15 cellular contexts compared by ENCODE assay signal in genomic region chr13:63092461-63092860, GRCh38.
DNase-seq lines count a peak whose midpoint lies in the region; ATAC-seq and TF ChIP-seq lines count a peak whose summit lies in the region.
"Had no signal": no experiment of that assay in that cellular context is flagged by ENCODE, and none has a peak within 500 bp of the region (broad histone marks: within the 10 kb centered on the region; RNA-seq: fewer than 3 reads in every experiment).

No MANE protein-coding gene starts in this region.

- H3K27ac ChIP-seq in IMR-90 (ENCODE audit: insufficient read depth, low read length) (no peak overlapping the region), mesendoderm (ENCODE audit: low read depth, low read length) (no peak overlapping the region)
- H3K27ac ChIP-seq: BLaER1 treated with 17β-estradiol and CSF1 and Interleukin-3, amounts not matched to agents 10 nM and 100 nM had no signal

- H2BK5ac ChIP-seq in IMR-90 (ENCODE audit: low read depth, low read length, poor library complexity, severe bottlenecking) (no peak overlapping the region), mesendoderm (ENCODE audit: low read length) (no peak overlapping the region)

- no peak overlapping the region for H3K56ac ChIP-seq in IMR-90 (ENCODE audit: extremely low read depth, insufficient read depth, low read length)
- no peak overlapping the region for H3K56ac ChIP-seq in mesendoderm (ENCODE audit: low read length)

- no peak for TF ChIP-seq POLR2A in IMR-90 (IDR thresholded peaks at IDR 0.05; ENCODE audit: low read depth, low read length)

- H3K27ac Mint-ChIP-seq in stimulated activated memory B cell treated with anti-CD40 and anti-IgM and Interleukin-4, amounts not matched to agents 10 μg/mL and 1 μg/mL and 100 μg/mL, for 72 hours = no peak overlapping the region
- no peak overlapping the region for H3K27ac Mint-ChIP-seq in endothelial cell (ENCODE audit: unreplicated experiment)
- H3K27ac Mint-ChIP-seq in stimulated activated effector memory CD8-positive, alpha-beta T cell treated with anti-CD3 and anti-CD28 coated beads, Interleukin-12 subunit alpha, Interleukin-12 subunit beta, amount 100 ng/mL, for 72 hours = no peak overlapping the region
- H3K27ac Mint-ChIP-seq: B cell; CD8-positive, alpha-beta T cell; H9 had no signal

- no peak overlapping the region for H2AK9ac ChIP-seq in IMR-90 (replicated peaks; ENCODE audit: low read depth, low read length, poor library complexity)

- dilution Hi-C loops in IMR-90 (cut with HindIII; ENCODE audit: low sequenced_read_pairs, unreplicated experiment) = no loop called here

- ATAC-seq in IMR-90 (ENCODE audit: low read depth) = no peak
- no peak for ATAC-seq in stimulated activated memory B cell treated with anti-CD40 and anti-IgM and Interleukin-4, amounts not matched to agents 10 μg/mL and 1 μg/mL and 100 μg/mL, for 72 hours
- ATAC-seq in stimulated activated effector memory CD8-positive, alpha-beta T cell treated with anti-CD3 and anti-CD28 coated beads, Interleukin-12 subunit alpha, Interleukin-12 subunit beta, amount 100 ng/mL, for 72 hours = no peak
- ATAC-seq: CD8-positive, alpha-beta T cell; GM12878 had no signal

- H3K36me3 ChIP-seq in IMR-90 (ENCODE audit: control insufficient read depth, insufficient read depth, low read length) (no peaks in the 10 kb centered on the region), mesendoderm (ENCODE audit: control insufficient read depth, insufficient read depth, low read length) (no peaks in the 10 kb centered on the region)
- H3K36me3 ChIP-seq: BLaER1 treated with 17β-estradiol and CSF1 and Interleukin-3, amounts not matched to agents 10 nM and 100 nM had no signal

- DNase-seq in IMR-90 (peak; percentile 53), amniotic epithelial cell (ENCODE audit: low read depth) (peak; percentile 14), astrocyte of the spinal cord (ENCODE audit: low read depth, low spot score) (peak; percentile 49), mesendoderm (peak; percentile 22), T-helper 1 cell (no peak), endothelial cell (ENCODE audit: low spot score) (no peak)
- no peak for DNase-seq in stimulated activated effector memory CD8-positive, alpha-beta T cell treated with anti-CD3 and anti-CD28 coated beads, Interleukin-12 subunit alpha, Interleukin-12 subunit beta, amount 100 ng/mL, for 72 hours (ENCODE audit: low spot score in 2 of 2)
- DNase-seq: Calu3; CD8-positive, alpha-beta T cell; DMS79 treated with DMSO at 0.1 percent for 48 hours; H9 had no signal

- H3K4me2 ChIP-seq in IMR-90 (ENCODE audit: low read depth, low read length) (peak overlapping the region; percentile 69; the same call in 1 of the 2 replicates), mesendoderm (ENCODE audit: low read length) (no peak overlapping the region)
- H3K4me2 ChIP-seq: BLaER1 treated with 17β-estradiol and CSF1 and Interleukin-3, amounts not matched to agents 10 nM and 100 nM had no signal

- H3K79me2 ChIP-seq in mesendoderm (ENCODE audit: control insufficient read depth, insufficient read depth, low read length) = no peaks in the 10 kb centered on the region

- H4K5ac ChIP-seq in IMR-90 (ENCODE audit: low read depth, low read length) = no peak overlapping the region
- no peak overlapping the region for H4K5ac ChIP-seq in mesendoderm (ENCODE audit: low read length)

- no CpG with 5 or more reads among the region's 1 CpG for WGBS in IMR-90 (ENCODE audit: extremely low coverage in 2 of 2, insufficient read length in 1 of 2), 2 experiments
- WGBS in mesendoderm (ENCODE audit: extremely low coverage, insufficient coverage, low lambda C conversion rate) = no CpG with 5 or more reads among the region's 1 CpG

- H3K4me1 ChIP-seq in IMR-90 (ENCODE audit: control insufficient read depth, insufficient read depth, low read length) (0 out of 2 replicates have a peak, but pooled peaks cover 2% of the 10 kb centered on the region), mesendoderm (ENCODE audit: control insufficient read depth, low read depth, low read length) (no peaks in the 10 kb centered on the region)
- H3K4me1 ChIP-seq: BLaER1 treated with 17β-estradiol and CSF1 and Interleukin-3, amounts not matched to agents 10 nM and 100 nM had no signal

- H3K4me3 ChIP-seq in IMR-90 (ENCODE audit: insufficient read depth, low read depth, low read length) (no peak overlapping the region), astrocyte of the spinal cord (ENCODE audit: low read depth, low read length) (no peak overlapping the region), mesendoderm (ENCODE audit: low read length) (no peak overlapping the region)
- H3K4me3 ChIP-seq: BLaER1 treated with 17β-estradiol and CSF1 and Interleukin-3, amounts not matched to agents 10 nM and 100 nM; GM12878 had no signal

- H3K79me1 ChIP-seq in IMR-90 (ENCODE audit: low read depth in 1 of 2, low read length in 2 of 2) (no peaks in the 10 kb centered on the region), mesendoderm (ENCODE audit: low read length) (no peaks in the 10 kb centered on the region)

- no peak overlapping the region for H2BK20ac ChIP-seq in IMR-90 (ENCODE audit: low read depth, low read length)

- POLR2A ChIA-PET in IMR-90 (lab: Charles Lee; ENCODE audit: unreplicated experiment) = no interaction called here

- no peak overlapping the region for H2AFZ ChIP-seq in IMR-90 (replicated peaks; ENCODE audit: low read length, poor library complexity)

- no peak overlapping the region for H2AK5ac ChIP-seq in IMR-90 (ENCODE audit: low read depth, low read length)
- H2AK5ac ChIP-seq in mesendoderm (ENCODE audit: low read length) = no peak overlapping the region

- H3K9ac ChIP-seq in IMR-90 (ENCODE audit: low read depth, low read length) = no peak overlapping the region
- no peak overlapping the region for H3K9ac ChIP-seq in mesendoderm (ENCODE audit: low read length)
- H3K9ac ChIP-seq: BLaER1 treated with 17β-estradiol and CSF1 and Interleukin-3, amounts not matched to agents 10 nM and 100 nM had no signal

- H2BK120ac ChIP-seq in IMR-90 (ENCODE audit: low read depth, low read length) (no peak overlapping the region), mesendoderm (ENCODE audit: low read depth, low read length) (no peak overlapping the region)

- no peaks in the 10 kb centered on the region for H3K36me3 Mint-ChIP-seq in stimulated activated memory B cell treated with anti-CD40 and anti-IgM and Interleukin-4, amounts not matched to agents 10 μg/mL and 1 μg/mL and 100 μg/mL, for 72 hours
- H3K36me3 Mint-ChIP-seq in endothelial cell (ENCODE audit: low read depth, unreplicated experiment) = no peaks in the 10 kb centered on the region
- no peaks in the 10 kb centered on the region for H3K36me3 Mint-ChIP-seq in stimulated activated effector memory CD8-positive, alpha-beta T cell treated with anti-CD3 and anti-CD28 coated beads, Interleukin-12 subunit alpha, Interleukin-12 subunit beta, amount 100 ng/mL, for 72 hours
- H3K36me3 Mint-ChIP-seq: CD8-positive, alpha-beta T cell had no signal

- no peak overlapping the region for H3K4me3 Mint-ChIP-seq in stimulated activated memory B cell treated with anti-CD40 and anti-IgM and Interleukin-4, amounts not matched to agents 10 μg/mL and 1 μg/mL and 100 μg/mL, for 72 hours
- no peak overlapping the region for H3K4me3 Mint-ChIP-seq in endothelial cell (ENCODE audit: unreplicated experiment)
- no peak overlapping the region for H3K4me3 Mint-ChIP-seq in stimulated activated effector memory CD8-positive, alpha-beta T cell treated with anti-CD3 and anti-CD28 coated beads, Interleukin-12 subunit alpha, Interleukin-12 subunit beta, amount 100 ng/mL, for 72 hours
- H3K4me3 Mint-ChIP-seq: B cell; CD8-positive, alpha-beta T cell; H9 had no signal

- no peak for TF ChIP-seq CTCF in IMR-90 (conservative IDR thresholded peaks at IDR 0.05; ENCODE audit: low read depth, low read length)
- TF ChIP-seq CTCF in astrocyte of the spinal cord (IDR thresholded peaks at IDR 0.05; ENCODE audit: low read depth, low read length) = no peak
- no peak for TF ChIP-seq CTCF in endothelial cell (IDR thresholded peaks at IDR 0.05; ENCODE audit: unreplicated experiment)

- H3K23ac ChIP-seq in IMR-90 (ENCODE audit: low read depth, low read length) (no peak overlapping the region), mesendoderm (ENCODE audit: low read length) (no peak overlapping the region)

- no peak overlapping the region for H3K14ac ChIP-seq in IMR-90 (replicated peaks; ENCODE audit: low read depth, low read length)

- H3K9me1 ChIP-seq in IMR-90 (ENCODE audit: insufficient read depth, low read length) = no peaks in the 10 kb centered on the region

- no peak overlapping the region for H4K91ac ChIP-seq in IMR-90 (ENCODE audit: insufficient read depth, low read depth, low read length)

- H3K4ac ChIP-seq in IMR-90 (ENCODE audit: low read depth, low read length) (no peak overlapping the region), mesendoderm (ENCODE audit: low read depth, low read length) (no peak overlapping the region)

- no peaks in the 10 kb centered on the region for H4K20me1 ChIP-seq in IMR-90 (ENCODE audit: insufficient read depth, low read length)
- H4K20me1 ChIP-seq: BLaER1 treated with 17β-estradiol and CSF1 and Interleukin-3, amounts not matched to agents 10 nM and 100 nM had no signal

- no TSS peak for BruUV-seq in IMR-90 (replicated peaks; lab: Mats Ljungman, UMichigan)

- CTCF ChIA-PET in IMR-90 (lab: Yijun Ruan, JAX) = interaction anchor here (0.6 kb wide), 1 partner anchor 1059 kb away, joined by 4 read pairs; no protein-coding TSS in a partner anchor

- in situ Hi-C loops in IMR-90 (cut with MboI; ENCODE audit: low sequenced_read_pairs) = no loop called here
- in situ Hi-C loops in astrocyte of the spinal cord (cut with HindIII; ENCODE audit: low sequenced_read_pairs) = no loop called here

- H3K27me3 Mint-ChIP-seq in stimulated activated memory B cell treated with anti-CD40 and anti-IgM and Interleukin-4, amounts not matched to agents 10 μg/mL and 1 μg/mL and 100 μg/mL, for 72 hours = no peaks in the 10 kb centered on the region
- H3K27me3 Mint-ChIP-seq in endothelial cell (ENCODE audit: unreplicated experiment) = no peaks in the 10 kb centered on the region
- H3K27me3 Mint-ChIP-seq: B cell had no signal

- H3K4me1 Mint-ChIP-seq in stimulated activated memory B cell treated with anti-CD40 and anti-IgM and Interleukin-4, amounts not matched to agents 10 μg/mL and 1 μg/mL and 100 μg/mL, for 72 hours = no peaks in the 10 kb centered on the region
- H3K4me1 Mint-ChIP-seq in endothelial cell (ENCODE audit: unreplicated experiment) = no peaks in the 10 kb centered on the region
- no peaks in the 10 kb centered on the region for H3K4me1 Mint-ChIP-seq in stimulated activated effector memory CD8-positive, alpha-beta T cell treated with anti-CD3 and anti-CD28 coated beads, Interleukin-12 subunit alpha, Interleukin-12 subunit beta, amount 100 ng/mL, for 72 hours
- H3K4me1 Mint-ChIP-seq: B cell had no signal

- H3K27me3 ChIP-seq in IMR-90 (ENCODE audit: control insufficient read depth, insufficient read depth, low read length) (no peaks in the 10 kb centered on the region), mesendoderm (ENCODE audit: insufficient read depth, low read length, poor library complexity) (no peaks in the 10 kb centered on the region)
- H3K27me3 ChIP-seq: BLaER1 treated with 17β-estradiol and CSF1 and Interleukin-3, amounts not matched to agents 10 nM and 100 nM had no signal

- H2BK15ac ChIP-seq in IMR-90 (ENCODE audit: low read depth, low read length) (no peak overlapping the region), mesendoderm (replicated peaks; ENCODE audit: low read depth) (no peak overlapping the region)

- H3K18ac ChIP-seq in IMR-90 (ENCODE audit: low read depth, low read length) (no peak overlapping the region), mesendoderm (ENCODE audit: low read length) (no peak overlapping the region)

- peaks cover 4% of the 10 kb centered on the region for H3K9me3 Mint-ChIP-seq in stimulated activated memory B cell treated with anti-CD40 and anti-IgM and Interleukin-4, amounts not matched to agents 10 μg/mL and 1 μg/mL and 100 μg/mL, for 72 hours
- H3K9me3 Mint-ChIP-seq in endothelial cell (ENCODE audit: unreplicated experiment) = no peaks in the 10 kb centered on the region
- peaks cover 7% of the 10 kb centered on the region for H3K9me3 Mint-ChIP-seq in stimulated activated effector memory CD8-positive, alpha-beta T cell treated with anti-CD3 and anti-CD28 coated beads, Interleukin-12 subunit alpha, Interleukin-12 subunit beta, amount 100 ng/mL, for 72 hours
- H3K9me3 Mint-ChIP-seq: H9 had no signal

- no peak overlapping the region for H4K8ac ChIP-seq in IMR-90 (ENCODE audit: low read depth in 2 of 2, low read length in 2 of 2)
- no peak overlapping the region for H4K8ac ChIP-seq in mesendoderm (ENCODE audit: low read depth, low read length)

- intact Hi-C loops in IMR-90 (cut with micrococcal nuclease) = no loop called here

- no peak for TF ChIP-seq RAD21 in IMR-90 (IDR thresholded peaks at IDR 0.05; ENCODE audit: low read length)

- H3K9me3 ChIP-seq in IMR-90 (ENCODE audit: control insufficient read depth, insufficient read depth, low read length) = no peaks in the 10 kb centered on the region
- H3K9me3 ChIP-seq: BLaER1 treated with 17β-estradiol and CSF1 and Interleukin-3, amounts not matched to agents 10 nM and 100 nM had no signal

Comparison
In these comparisons a context has a peak if more than half of its experiments do, and no peak if none do; other contexts are left out.
1. DNase-seq: peak in IMR-90 (single experiment), amniotic epithelial cell (single experiment), astrocyte of the spinal cord (single experiment) and mesendoderm (single experiment); none in T-helper 1 cell (0 of 5), endothelial cell (single experiment) and stimulated activated effector memory CD8-positive, alpha-beta T cell treated with anti-CD3 and anti-CD28 coated beads, Interleukin-12 subunit alpha, Interleukin-12 subunit beta, amount 100 ng/mL, for 72 hours (0 of 2).